9 cellular contexts compared by ENCODE assay signal in the genomic region with DNA sequence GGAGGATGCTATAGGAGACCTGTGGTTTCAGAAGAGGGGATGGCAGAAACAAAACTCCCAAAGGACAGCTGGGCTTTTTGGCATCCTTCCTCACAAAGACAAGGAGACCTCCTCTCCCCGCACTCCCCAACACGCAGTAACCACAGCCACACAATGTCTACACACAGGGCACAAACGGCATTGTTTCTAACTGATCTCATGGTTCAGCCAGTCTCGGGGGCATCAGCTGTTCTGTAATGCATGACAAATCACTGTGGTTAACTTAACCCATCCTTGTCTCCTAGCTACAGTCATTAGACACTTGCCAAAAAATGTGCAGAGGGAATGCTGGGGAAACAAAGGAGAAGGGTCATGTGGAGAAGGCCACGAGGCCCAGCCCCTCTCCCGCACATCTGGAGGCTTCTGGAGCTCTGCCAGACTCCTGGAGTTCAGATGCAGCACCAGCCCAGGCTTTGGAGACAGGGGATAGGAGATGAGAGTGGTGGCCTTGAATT. TPM values are rescaled to one million over a fixed set of nuclear protein-coding genes. Genes with fewer than 3 reads are reported as not detected.
DNase-seq lines count a peak whose midpoint lies in the region; ATAC-seq and TF ChIP-seq lines count a peak whose summit lies in the region.
"Had no signal": no experiment of that assay in that cellular context is flagged by ENCODE, and none has a peak within 500 bp of the region (broad histone marks: within the 10 kb centered on the region; RNA-seq: fewer than 3 reads in every experiment).

No MANE protein-coding gene starts in this region.

- H3K9me3 ChIP-seq in left ventricle myocardium inferior (replicated peaks) (no peaks in the 10 kb centered on the region), vagina (no peaks in the 10 kb centered on the region)

- no peak for TF ChIP-seq CTCF in left ventricle myocardium inferior (IDR thresholded peaks at IDR 0.05; ENCODE audit: borderline replicate concordance)
- TF ChIP-seq CTCF in vagina (IDR thresholded peaks at IDR 0.05): no peak
- TF ChIP-seq CTCF in WTC11 (IDR thresholded peaks at IDR 0.05): no peak

- H3K36me3 ChIP-seq in left ventricle myocardium inferior: no peaks in the 10 kb centered on the region
- H3K36me3 ChIP-seq in vagina: no peaks in the 10 kb centered on the region

- intact Hi-C loops in Right ventricle myocardium superior (cut with DNase I) (no loop called here), left ventricle myocardium inferior (cut with micrococcal nuclease) (no loop called here), vagina (cut with DNase I) (no loop called here)

- no peak overlapping the region for H3K4me3 Mint-ChIP-seq in WTC11
- H3K4me3 Mint-ChIP-seq: stimulated activated naive CD8-positive, alpha-beta T cell treated with anti-CD3 and anti-CD28 coated beads, Interleukin-15, Interleukin-2, amounts not matched to agents 100 ng/mL and 50 ng/mL, for 24 hours had no signal

- H3K27me3 ChIP-seq in left ventricle myocardium inferior (ENCODE audit: low read depth) (no peaks in the 10 kb centered on the region), vagina (no peaks in the 10 kb centered on the region)

- no peaks in the 10 kb centered on the region; the same call in 1 of the 2 replicates for H3K4me1 Mint-ChIP-seq in WTC11

- no peak for DNase-seq in Right ventricle myocardium superior
- no peak for DNase-seq in left ventricle myocardium inferior
- peak; percentile 98 for DNase-seq in amniotic epithelial cell (ENCODE audit: low read depth)
- peak; percentile 98 for DNase-seq in iris pigment epithelial cell (ENCODE audit: low read depth)
- DNase-seq in vagina (ENCODE audit: extremely low spot score in 2 of 2): no peak
- no peak for DNase-seq in T-helper 2 cell
- DNase-seq in WTC11 (ENCODE audit: low spot score): no peak

- H3K27ac ChIP-seq in left ventricle myocardium inferior (replicated peaks): no peak overlapping the region
- peak overlapping the region; percentile 36 for H3K27ac ChIP-seq in vagina

- POLR2A ChIA-PET in WTC11 (lab: Charles Lee): no interaction called here

- H3K4me1 ChIP-seq in left ventricle myocardium inferior: peaks cover 8% of the 10 kb centered on the region
- peaks cover 29% of the 10 kb centered on the region for H3K4me1 ChIP-seq in vagina

- peaks cover 24% of the 10 kb centered on the region for H3K27me3 Mint-ChIP-seq in WTC11 (ENCODE audit: low read depth)

- H3K9me3 Mint-ChIP-seq in WTC11: peaks cover 31% of the 10 kb centered on the region

- no peak overlapping the region for H3K27ac Mint-ChIP-seq in WTC11
- H3K27ac Mint-ChIP-seq: stimulated activated naive CD8-positive, alpha-beta T cell treated with anti-CD3 and anti-CD28 coated beads, Interleukin-15, Interleukin-2, amounts not matched to agents 100 ng/mL and 50 ng/mL, for 24 hours had no signal

- H3K36me3 Mint-ChIP-seq in WTC11: peaks cover 21% of the 10 kb centered on the region

- no peak for TF ChIP-seq POLR2A in vagina (IDR thresholded peaks at IDR 0.05)

- ATAC-seq in Right ventricle myocardium superior (ENCODE audit: poor library complexity) (peak; percentile 38), WTC11 (no peak), HG02759 (IDR thresholded peaks at IDR 0.05; ENCODE audit: unreplicated experiment) (no peak)

- CTCF ChIA-PET in WTC11 (lab: Charles Lee): no interaction called here

- H3K4me3 ChIP-seq in left ventricle myocardium inferior: no peak overlapping the region
- H3K4me3 ChIP-seq in vagina: no peak overlapping the region

TF ChIP-seq in WTC11, 78 proteins besides CTCF, POLR2A, EP300 and RAD21 (continues in another document):
- no peak for TF ChIP-seq FOXP1 (CRISPR knock-in tag; IDR thresholded peaks at IDR 0.05; ENCODE audit: borderline replicate concordance)
- no peak for TF ChIP-seq ARID4B (CRISPR knock-in tag; IDR thresholded peaks at IDR 0.05; ENCODE audit: borderline replicate concordance)
- no peak for TF ChIP-seq TCF7 (CRISPR knock-in tag; IDR thresholded peaks at IDR 0.05; ENCODE audit: low read depth)
- TF ChIP-seq SMAD3 (CRISPR knock-in tag; IDR thresholded peaks at IDR 0.05; ENCODE audit: borderline replicate concordance): no peak
- TF ChIP-seq, protein P1, sequence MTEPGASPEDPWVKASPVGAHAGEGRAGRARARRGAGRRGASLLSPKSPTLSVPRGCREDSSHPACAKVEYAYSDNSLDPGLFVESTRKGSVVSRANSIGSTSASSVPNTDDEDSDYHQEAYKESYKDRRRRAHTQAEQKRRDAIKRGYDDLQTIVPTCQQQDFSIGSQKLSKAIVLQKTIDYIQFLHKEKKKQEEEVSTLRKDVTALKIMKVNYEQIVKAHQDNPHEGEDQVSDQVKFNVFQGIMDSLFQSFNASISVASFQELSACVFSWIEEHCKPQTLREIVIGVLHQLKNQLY (CRISPR knock-in tag; IDR thresholded peaks at IDR 0.05): no peak
- no peak for TF ChIP-seq FOXP4 (CRISPR knock-in tag; IDR thresholded peaks at IDR 0.05)
- TF ChIP-seq, protein P2, sequence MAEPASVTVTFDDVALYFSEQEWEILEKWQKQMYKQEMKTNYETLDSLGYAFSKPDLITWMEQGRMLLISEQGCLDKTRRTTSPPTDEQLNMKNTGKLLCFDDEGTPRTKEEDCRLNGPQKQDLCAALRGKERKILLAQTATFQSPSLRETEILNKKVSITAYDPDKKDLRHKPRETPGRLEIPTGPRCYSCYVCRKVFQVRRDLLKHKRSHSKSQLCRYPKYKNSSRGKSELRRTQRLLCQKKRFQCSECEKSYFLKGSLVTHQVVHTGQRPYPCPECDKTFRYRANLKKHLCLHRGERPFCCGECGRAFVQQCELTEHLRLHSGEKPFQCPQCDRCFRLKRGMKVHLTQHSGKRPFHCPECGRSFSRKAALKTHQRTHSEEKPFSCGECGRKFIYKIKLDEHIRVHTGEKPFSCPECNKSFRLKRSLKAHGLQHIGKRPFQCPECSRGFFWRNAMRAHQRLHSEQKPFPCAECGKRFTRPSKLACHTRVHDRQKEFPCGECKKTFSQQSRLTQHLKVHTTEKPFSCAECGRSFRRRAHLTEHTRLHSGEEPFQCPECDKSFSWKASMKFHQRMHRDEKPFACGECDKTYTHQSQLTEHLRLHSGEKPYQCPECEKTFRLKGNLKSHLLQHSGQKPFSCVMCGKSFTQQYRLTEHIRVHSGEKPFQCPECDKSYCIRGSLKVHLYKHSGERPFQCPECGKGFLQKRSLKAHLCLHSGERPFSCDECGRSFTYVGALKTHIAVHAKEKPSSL (CRISPR knock-in tag; conservative IDR thresholded peaks at IDR 0.05): no peak

RNA-seq across cellular contexts. Expression of gene ADAMTS14, which starts 7.6 kb away (rescaled TPM):
- total RNA-seq in Right ventricle myocardium superior (0.16 TPM), left ventricle myocardium inferior (0.47 TPM), vagina (not detected), WTC11 (2021) (2.1 to 2.4 TPM (median 2.1 TPM) in 3 replicates)

Comparison
In these comparisons a context has a peak if more than half of its experiments do, and no peak if none do; other contexts are left out.
1. DNase-seq: peak in amniotic epithelial cell (single experiment) and iris pigment epithelial cell (single experiment); none in Right ventricle myocardium superior (single experiment), left ventricle myocardium inferior (single experiment), vagina (0 of 2), T-helper 2 cell (0 of 5) and WTC11 (single experiment).